Comparison of ENCODE assay signal across 10 cellular contexts in the genomic region with DNA sequence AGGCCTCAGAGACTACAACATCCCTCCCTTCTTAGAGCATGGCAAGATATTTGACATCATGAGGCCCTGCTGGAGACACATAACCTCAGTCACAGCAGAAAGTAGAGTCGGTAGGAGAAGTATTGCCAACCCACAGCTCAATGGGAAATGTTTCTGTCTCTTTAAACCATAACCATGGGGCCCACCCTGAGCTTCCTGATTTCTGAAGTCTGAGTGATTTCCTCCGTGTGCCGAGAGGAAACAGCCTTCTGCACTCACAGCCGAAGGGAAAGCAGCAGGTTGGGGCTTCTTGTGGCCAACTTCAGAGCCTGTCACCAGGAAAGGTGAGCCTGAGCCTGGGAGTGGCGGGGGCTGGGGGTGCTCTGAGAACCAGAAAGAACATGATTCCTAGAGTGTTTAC. TPM values are rescaled to one million over a fixed set of nuclear protein-coding genes. Genes with fewer than 3 reads are reported as not detected.
DNase-seq lines count a peak whose midpoint lies in the region; ATAC-seq, FAIRE-seq and TF ChIP-seq lines count a peak whose summit lies in the region.
"Had no signal": no experiment of that assay in that cellular context is flagged by ENCODE, and none has a peak within 500 bp of the region (broad histone marks: within the 10 kb centered on the region; RNA-seq: fewer than 3 reads in every experiment).

A gene (plus strand): TSS at position 246 of the 400 bp plus-strand sequence. CDS start 2,435 bp downstream, outside the sequence.

- H4K20me1 ChIP-seq in HepG2 (ENCODE audit: insufficient read depth, low read length) = no peaks in the 10 kb centered on the region

- intact Hi-C loops in HepG2 (cut with micrococcal nuclease; ENCODE audit: unreplicated experiment) (no loop called here), heart right ventricle (cut with DNase I) (loop anchor here in 4 of 10 donors (2.0 to 10.0 kb wide), 6 partner anchors 34 to 194 kb away; a partner anchor contains a TSS)

- H3K9me3 ChIP-seq in liver (ENCODE audit: control insufficient read depth in 4 of 4, low read length in 3 of 4) (peaks cover 0 to 5% (median 0%) of the 10 kb centered on the region in 4 donors), HepG2 (ENCODE audit: low read length) (no peaks in the 10 kb centered on the region), heart right ventricle (peaks cover 0 to 25% (median 9%) of the 10 kb centered on the region in 11 donors)

- WGBS in liver = 64% methylated on average over 5 of the region's 5 CpGs
- 0% methylated on average over 1 of the region's 5 CpGs for WGBS in HepG2 (ENCODE audit: low lambda C conversion rate)
- 45 to 54% methylated on average over 5 of the region's 5 CpGs for WGBS in heart right ventricle, 2 donors

- ATAC-seq in HepG2 (no peak), heart right ventricle (peak; percentile 79 to 95 (median 91)), HG02610 (IDR thresholded peaks at IDR 0.05; ENCODE audit: unreplicated experiment) (no peak)
- ATAC-seq in activated CD8-positive, alpha-beta T cell treated with anti-CD3 and anti-CD28 coated beads, Interleukin-2, amount 10 ng/mL, durations not matched to agents 7 days and 5 days = peak; percentile 85
- ATAC-seq in stimulated activated naive CD8-positive, alpha-beta T cell treated with anti-CD3 and anti-CD28 coated beads, Interleukin-15, Interleukin-2, amounts not matched to agents 100 U/mL and 50 U/mL, for 24 hours = peak; percentile 82
- ATAC-seq: Panc1 had no signal

- no peaks in the 10 kb centered on the region for H3K79me2 ChIP-seq in HepG2 (ENCODE audit: insufficient read depth, low read length)

- peak within 1 kb of the TSS; percentile 7 to 59 (median 34) for H3K4me3 ChIP-seq in liver (ENCODE audit: low read depth in 1 of 3, low read length in 3 of 3)
- H3K4me3 ChIP-seq in HepG2 (replicated peaks in 1 of 3; ENCODE audit: insufficient read depth in 1 of 3, low read depth in 2 of 3, low read length in 3 of 3) = no peak within 1 kb of the TSS
- H3K4me3 ChIP-seq in heart right ventricle = peak within 1 kb of the TSS; percentile 30 to 71 (median 60)
- H3K4me3 ChIP-seq in foreskin fibroblast (ENCODE audit: low read depth in 1 of 2, low read length in 2 of 2) = no peak within 1 kb of the TSS

- POLR2A ChIA-PET in HepG2 (lab: Yijun Ruan, JAX) = no interaction called here
- POLR2A ChIA-PET in activated CD8-positive, alpha-beta T cell treated with anti-CD3 and anti-CD28 coated beads, Interleukin-2, amount 10 ng/mL, durations not matched to agents 7 days and 5 days (lab: Charles Lee) = interaction anchor here (0.6 to 3.9 kb wide), 17 partner anchors 16 to 265 kb away, joined by 3 to 43 read pairs (median 6); a partner anchor contains a TSS

- H3K4me1 ChIP-seq in liver (ENCODE audit: control insufficient read depth in 4 of 4, insufficient read depth in 4 of 4, low read length in 3 of 4) (no peaks in the 10 kb centered on the region), HepG2 (ENCODE audit: insufficient read depth, low read length) (no peaks in the 10 kb centered on the region), heart right ventricle (peaks cover 0 to 51% (median 8%) of the 10 kb centered on the region in 9 donors)

- DNase-seq in HepG2 (ENCODE audit: low spot score) = no peak
- DNase-seq in activated CD8-positive, alpha-beta T cell treated with anti-CD3 and anti-CD28 coated beads, Interleukin-2, amount 10 ng/mL, durations not matched to agents 7 days and 5 days = peak; percentile 71
- peak; percentile 36 to 78 for DNase-seq in heart right ventricle
- DNase-seq in stimulated activated naive CD8-positive, alpha-beta T cell treated with anti-CD3 and anti-CD28 coated beads, Interleukin-15, Interleukin-2, amounts not matched to agents 100 U/mL and 50 U/mL, for 24 hours = peak; percentile 60
- no peak for DNase-seq in NCI-H146 treated with DMSO at 0.1 percent for 48 hours (lab: John Stamatoyannopoulos, UW; ENCODE audit: unreplicated experiment)
- no peak for DNase-seq in foreskin fibroblast

- peaks cover 10% of the 10 kb centered on the region for H3K9me3 Mint-ChIP-seq in activated CD8-positive, alpha-beta T cell treated with anti-CD3 and anti-CD28 coated beads, Interleukin-2, amount 10 ng/mL, durations not matched to agents 7 days and 5 days (ENCODE audit: insufficient read depth)

- H3K27me3 ChIP-seq in liver (ENCODE audit: control insufficient read depth in 4 of 4, insufficient read depth in 4 of 4, low read length in 3 of 4) (no peaks in the 10 kb centered on the region), HepG2 (ENCODE audit: control insufficient read depth in 1 of 2, insufficient read depth in 2 of 2, low read length in 2 of 2) (peaks cover 0 to 3% of the 10 kb centered on the region in 2 experiments; a peak in 2 of 5 replicates), heart right ventricle (no peaks in the 10 kb centered on the region)

- peak within 1 kb of the TSS; percentile 97 for H3K4me3 Mint-ChIP-seq in activated CD8-positive, alpha-beta T cell treated with anti-CD3 and anti-CD28 coated beads, Interleukin-2, amount 10 ng/mL, durations not matched to agents 7 days and 5 days

- peak in 1 of 2 donors; percentile 32 for TF ChIP-seq RAD21 in liver (IDR thresholded peaks at IDR 0.05)
- TF ChIP-seq RAD21 in HepG2 (CRISPR knock-in tag; IDR thresholded peaks at IDR 0.05) = no peak

- H3K27me3 Mint-ChIP-seq in activated CD8-positive, alpha-beta T cell treated with anti-CD3 and anti-CD28 coated beads, Interleukin-2, amount 10 ng/mL, durations not matched to agents 7 days and 5 days (ENCODE audit: low read depth) = no peaks in the 10 kb centered on the region

- no peaks in the 10 kb centered on the region for H3K36me3 ChIP-seq in liver (ENCODE audit: control insufficient read depth in 4 of 4, insufficient read depth in 3 of 4, low read depth in 1 of 4, low read length in 3 of 4)
- H3K36me3 ChIP-seq in HepG2 (replicated peaks in 1 of 2; ENCODE audit: control insufficient read depth in 1 of 2, insufficient read depth in 2 of 2, low read length in 2 of 2) = no peaks in the 10 kb centered on the region
- H3K36me3 ChIP-seq in heart right ventricle = peaks cover 0 to 27% (median 8%) of the 10 kb centered on the region in 9 donors

- peak within 1 kb of the TSS; percentile 87 for H3K27ac Mint-ChIP-seq in activated CD8-positive, alpha-beta T cell treated with anti-CD3 and anti-CD28 coated beads, Interleukin-2, amount 10 ng/mL, durations not matched to agents 7 days and 5 days

- TF ChIP-seq POLR2A in HepG2 (IDR thresholded peaks at IDR 0.05; ENCODE audit: insufficient read depth in 1 of 2, low read depth in 2 of 2, low read length in 2 of 2) = no peak

- no peak for FAIRE-seq in HepG2 (lab: Jason Lieb, UNC)

- H3K27ac ChIP-seq in liver (ENCODE audit: low read depth in 1 of 2, low read length in 2 of 2) (peak within 1 kb of the TSS; percentile 42 to 60), HepG2 (ENCODE audit: extremely low read length, insufficient read depth, low read length) (no peak within 1 kb of the TSS), heart right ventricle (peak within 1 kb of the TSS; percentile 81 to 94 (median 88))

- no TSS peak for BruUV-seq in HepG2 (replicated peaks; lab: Mats Ljungman, UMichigan)

- no peak within 1 kb of the TSS for H2AFZ ChIP-seq in HepG2 (ENCODE audit: low read length)

- peaks cover 51% of the 10 kb centered on the region for H3K4me1 Mint-ChIP-seq in activated CD8-positive, alpha-beta T cell treated with anti-CD3 and anti-CD28 coated beads, Interleukin-2, amount 10 ng/mL, durations not matched to agents 7 days and 5 days (ENCODE audit: low read depth)

- in situ Hi-C loops in HepG2 (cut with HindIII; ENCODE audit: extremely low pct_ligation_motif_present, low pct_unique_long_range_greater_than_20kb) = no loop called here

- H3K9ac ChIP-seq in liver (ENCODE audit: low read depth in 1 of 2, low read length in 2 of 2) (peak within 1 kb of the TSS in 1 of 2 donors; percentile 87), HepG2 (ENCODE audit: insufficient read depth, low read depth, low read length) (no peak within 1 kb of the TSS)

- CTCF ChIA-PET in HepG2 (lab: Yijun Ruan, JAX; ENCODE audit: low intra/inter-chr PET ratio, low total read pairs) = no interaction called here
- CTCF ChIA-PET in activated CD8-positive, alpha-beta T cell treated with anti-CD3 and anti-CD28 coated beads, Interleukin-2, amount 10 ng/mL, durations not matched to agents 7 days and 5 days (lab: Charles Lee) = interaction anchor here (0.7 to 4.6 kb wide), 25 partner anchors 11 to 310 kb away, joined by 3 to 32 read pairs (median 6); a partner anchor contains a TSS

- TF ChIP-seq CTCF in liver (IDR thresholded peaks at IDR 0.05; ENCODE audit: low read depth, low read length, missing input control) (no peak), HepG2 (CRISPR knock-in tag; IDR thresholded peaks at IDR 0.05) (no peak), heart right ventricle (IDR thresholded peaks at IDR 0.05) (no peak), foreskin fibroblast (IDR thresholded peaks at IDR 0.05; ENCODE audit: low read depth, low read length) (no peak)

- H3K4me2 ChIP-seq in HepG2 (ENCODE audit: low read depth, low read length) = no peak within 1 kb of the TSS

- H3K36me3 Mint-ChIP-seq in activated CD8-positive, alpha-beta T cell treated with anti-CD3 and anti-CD28 coated beads, Interleukin-2, amount 10 ng/mL, durations not matched to agents 7 days and 5 days (ENCODE audit: low read depth) = peaks cover 68% of the 10 kb centered on the region

- TF ChIP-seq EP300 in HepG2 (IDR thresholded peaks at IDR 0.05; ENCODE audit: low read depth in 2 of 2, low read length in 2 of 2) = no peak
- TF ChIP-seq EP300 in HepG2 (CRISPR knock-in tag; IDR thresholded peaks at IDR 0.05; ENCODE audit: borderline replicate concordance) = no peak

RNA-seq across cellular contexts. Expression of the gene that starts here (rescaled TPM):
- total RNA-seq in liver = 1 to 10 TPM; 2.3 to 3.8 TPM
- polyA plus RNA-seq in liver = 1 to 10 TPM; 1.5 to 2.8 TPM
- not detected in 2 replicates for total RNA-seq in HepG2 (2016; rRNA removed; fragmentation: Illumina TruSeq; extraction: Trizol)
- total RNA-seq in HepG2 (2016; cell fraction: cytosol; rRNA removed; fragmentation: Illumina TruSeq; extraction: Trizol; ENCODE audit: low read depth) = not detected in 2 replicates
- not detected in 2 replicates for total RNA-seq in HepG2 (2016; cell fraction: insoluble cytoplasmic fraction; rRNA removed; fragmentation: Illumina TruSeq; extraction: Trizol)
- not detected in 2 replicates for total RNA-seq in HepG2 (2016; cell fraction: membrane; rRNA removed; fragmentation: Illumina TruSeq; extraction: Trizol)
- not detected in 2 replicates for total RNA-seq in HepG2 (2016; cell fraction: nucleus; rRNA removed; fragmentation: Illumina TruSeq; extraction: Trizol)
- not detected in 2 replicates for polyA plus RNA-seq in HepG2 (2011; rRNA removed)
- polyA plus RNA-seq in HepG2 (2011; cell fraction: cytosol; rRNA removed) = not detected in 2 replicates
- not detected in 2 replicates for polyA plus RNA-seq in HepG2 (2011; cell fraction: nucleus; rRNA removed)
- not detected in 2 replicates for polyA plus RNA-seq in HepG2 (2012)
- polyA plus RNA-seq in HepG2 (2016; cell fraction: cytosol; fragmentation: Illumina TruSeq; extraction: Trizol; ENCODE audit: low read depth) = not detected in 2 replicates
- polyA plus RNA-seq in HepG2 (2016; cell fraction: insoluble cytoplasmic fraction; fragmentation: Illumina TruSeq; extraction: Trizol; ENCODE audit: low read depth) = not detected in 2 replicates
- not detected in 2 replicates for polyA plus RNA-seq in HepG2 (2016; cell fraction: membrane; fragmentation: Illumina TruSeq; extraction: Trizol; ENCODE audit: low read depth)
- polyA plus RNA-seq in HepG2 (2016; cell fraction: nucleus; fragmentation: Illumina TruSeq; extraction: Trizol; ENCODE audit: insufficient read depth, low read depth) = not detected in 2 replicates
- polyA minus RNA-seq in HepG2 (2011; rRNA and poly(A)+ RNA removed; ENCODE audit: low replicate concordance) = not detected in 2 replicates
- polyA minus RNA-seq in HepG2 (2011; cell fraction: cytosol; rRNA and poly(A)+ RNA removed) = not detected in 2 replicates
- polyA minus RNA-seq in HepG2 (2011; cell fraction: nucleus; rRNA and poly(A)+ RNA removed) = not detected in 2 replicates
- 10 to 100 TPM; 19.0 to 20.2 TPM for total RNA-seq in activated CD8-positive, alpha-beta T cell treated with anti-CD3 and anti-CD28 coated beads, Interleukin-2, amount 10 ng/mL, durations not matched to agents 7 days and 5 days
- 10 to 100 TPM in 1 of 10 donors, 1 to 10 TPM in 9; 2.4 to 11.2 (median 4.3) TPM for total RNA-seq in heart right ventricle
- polyA plus RNA-seq in heart right ventricle = 10 to 100 TPM in 1 of 2 donors, 1 to 10 TPM in 1; 8.4 to 11.0 TPM
- polyA plus RNA-seq: AG04450 had no signal

Comparison
In these comparisons a context has a peak if more than half of its experiments do, and no peak if none do; other contexts are left out.
1. H3K4me3 ChIP-seq: peak in liver (3 of 3) and heart right ventricle (10 of 10); none in HepG2 (0 of 3) and foreskin fibroblast (0 of 2).
2. ATAC-seq: peak in activated CD8-positive, alpha-beta T cell treated with anti-CD3 and anti-CD28 coated beads, Interleukin-2, amount 10 ng/mL, durations not matched to agents 7 days and 5 days (single experiment), heart right ventricle (8 of 8) and stimulated activated naive CD8-positive, alpha-beta T cell treated with anti-CD3 and anti-CD28 coated beads, Interleukin-15, Interleukin-2, amounts not matched to agents 100 U/mL and 50 U/mL, for 24 hours (single experiment); none in HepG2 (single experiment) and HG02610 (single experiment).
3. DNase-seq: peak in activated CD8-positive, alpha-beta T cell treated with anti-CD3 and anti-CD28 coated beads, Interleukin-2, amount 10 ng/mL, durations not matched to agents 7 days and 5 days (single experiment), heart right ventricle (2 of 2) and stimulated activated naive CD8-positive, alpha-beta T cell treated with anti-CD3 and anti-CD28 coated beads, Interleukin-15, Interleukin-2, amounts not matched to agents 100 U/mL and 50 U/mL, for 24 hours (single experiment); none in HepG2 (single experiment), NCI-H146 treated with DMSO at 0.1 percent for 48 hours (single experiment) and foreskin fibroblast (0 of 2).